2 cellular contexts compared by ENCODE assay signal in genomic region chrX:154727418-154728323, GRCh38.
TF ChIP-seq lines count a peak whose summit lies in the region.

No MANE protein-coding gene starts in this region.

TF ChIP-seq in A549, 52 proteins besides CTCF, POLR2A, EP300 and RAD21 (continued from another document):
- TF ChIP-seq EHF (CRISPR knock-in tag; IDR thresholded peaks at IDR 0.05), result no peak
- TF ChIP-seq POLR2AphosphoS2 (conservative IDR thresholded peaks at IDR 0.05; ENCODE audit: low read length), result no peak
- no peak for TF ChIP-seq HOXB5 (CRISPR knock-in tag; IDR thresholded peaks at IDR 0.05)
- TF ChIP-seq JUNB (IDR thresholded peaks at IDR 0.05), result no peak
- no peak for TF ChIP-seq HOXB13 (CRISPR knock-in tag; IDR thresholded peaks at IDR 0.05; ENCODE audit: low read depth)
- TF ChIP-seq ZSCAN20 (CRISPR knock-in tag; IDR thresholded peaks at IDR 0.05), result no peak
- no peak for TF ChIP-seq BHLHE40 (IDR thresholded peaks at IDR 0.05; ENCODE audit: low read depth, low read length)
- no peak for TF ChIP-seq ZC3H11A (IDR thresholded peaks at IDR 0.05)
- no peak for TF ChIP-seq HES2 (IDR thresholded peaks at IDR 0.05)
- TF ChIP-seq USF2 (IDR thresholded peaks at IDR 0.05), result no peak
- TF ChIP-seq, protein P1, sequence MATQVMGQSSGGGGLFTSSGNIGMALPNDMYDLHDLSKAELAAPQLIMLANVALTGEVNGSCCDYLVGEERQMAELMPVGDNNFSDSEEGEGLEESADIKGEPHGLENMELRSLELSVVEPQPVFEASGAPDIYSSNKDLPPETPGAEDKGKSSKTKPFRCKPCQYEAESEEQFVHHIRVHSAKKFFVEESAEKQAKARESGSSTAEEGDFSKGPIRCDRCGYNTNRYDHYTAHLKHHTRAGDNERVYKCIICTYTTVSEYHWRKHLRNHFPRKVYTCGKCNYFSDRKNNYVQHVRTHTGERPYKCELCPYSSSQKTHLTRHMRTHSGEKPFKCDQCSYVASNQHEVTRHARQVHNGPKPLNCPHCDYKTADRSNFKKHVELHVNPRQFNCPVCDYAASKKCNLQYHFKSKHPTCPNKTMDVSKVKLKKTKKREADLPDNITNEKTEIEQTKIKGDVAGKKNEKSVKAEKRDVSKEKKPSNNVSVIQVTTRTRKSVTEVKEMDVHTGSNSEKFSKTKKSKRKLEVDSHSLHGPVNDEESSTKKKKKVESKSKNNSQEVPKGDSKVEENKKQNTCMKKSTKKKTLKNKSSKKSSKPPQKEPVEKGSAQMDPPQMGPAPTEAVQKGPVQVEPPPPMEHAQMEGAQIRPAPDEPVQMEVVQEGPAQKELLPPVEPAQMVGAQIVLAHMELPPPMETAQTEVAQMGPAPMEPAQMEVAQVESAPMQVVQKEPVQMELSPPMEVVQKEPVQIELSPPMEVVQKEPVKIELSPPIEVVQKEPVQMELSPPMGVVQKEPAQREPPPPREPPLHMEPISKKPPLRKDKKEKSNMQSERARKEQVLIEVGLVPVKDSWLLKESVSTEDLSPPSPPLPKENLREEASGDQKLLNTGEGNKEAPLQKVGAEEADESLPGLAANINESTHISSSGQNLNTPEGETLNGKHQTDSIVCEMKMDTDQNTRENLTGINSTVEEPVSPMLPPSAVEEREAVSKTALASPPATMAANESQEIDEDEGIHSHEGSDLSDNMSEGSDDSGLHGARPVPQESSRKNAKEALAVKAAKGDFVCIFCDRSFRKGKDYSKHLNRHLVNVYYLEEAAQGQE (IDR thresholded peaks at IDR 0.05), result no peak
- TF ChIP-seq TFCP2L1 (CRISPR knock-in tag; IDR thresholded peaks at IDR 0.05), result no peak

TF ChIP-seq in endothelial cell of umbilical vein, 7 proteins besides CTCF, POLR2A, EP300 and RAD21 (continued from another document):
- TF ChIP-seq MYC (IDR thresholded peaks at IDR 0.05; ENCODE audit: low read depth, low read length), result no peak
- TF ChIP-seq FOS (IDR thresholded peaks at IDR 0.05; ENCODE audit: borderline replicate concordance, insufficient read depth, low read length), result peak; percentile 24
- peak; percentile 78 for TF ChIP-seq JUN (IDR thresholded peaks at IDR 0.05; ENCODE audit: borderline replicate concordance, insufficient read depth, insufficient read length, low read depth)
